In the genomic region with DNA sequence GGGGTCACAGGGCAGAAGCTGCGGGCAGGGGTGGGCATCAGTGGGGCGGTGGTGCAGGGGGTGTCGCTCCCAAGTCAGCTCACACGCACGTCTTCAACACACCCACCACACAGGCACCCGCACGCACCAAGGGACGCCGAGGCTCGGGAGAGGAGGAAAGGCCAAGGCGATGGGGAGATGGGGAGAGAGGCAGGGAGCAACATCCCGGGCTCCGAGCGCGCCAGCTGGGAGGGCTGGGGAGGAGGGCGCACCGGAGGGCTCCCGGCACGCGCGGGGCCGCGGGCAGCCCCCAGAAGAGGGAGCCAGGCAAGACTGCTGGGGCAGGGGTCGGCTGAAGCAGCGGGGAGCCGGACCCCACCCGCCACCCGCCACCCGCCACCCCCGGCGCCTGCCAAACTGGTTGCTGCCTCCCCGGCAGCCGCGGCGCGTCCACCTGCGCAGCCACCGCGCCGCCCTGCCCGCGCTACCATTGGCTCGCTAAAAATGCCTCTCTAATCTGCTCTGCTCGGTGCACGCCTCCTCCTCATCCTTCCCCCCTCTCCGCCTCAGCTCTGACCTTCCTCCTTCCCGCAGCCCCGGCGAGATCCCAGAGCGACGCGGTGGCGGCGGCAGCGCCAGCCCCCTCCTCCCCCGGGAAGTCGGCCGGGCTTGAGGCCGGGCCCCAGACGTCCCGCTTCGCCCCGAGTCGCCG, we compare ENCODE assay signal across 8 cellular contexts. TPM values are rescaled to one million over a fixed set of nuclear protein-coding genes. Genes with fewer than 3 reads are reported as not detected.
DNase-seq lines count a peak whose midpoint lies in the region; ATAC-seq and TF ChIP-seq lines count a peak whose summit lies in the region.

A gene with protein sequence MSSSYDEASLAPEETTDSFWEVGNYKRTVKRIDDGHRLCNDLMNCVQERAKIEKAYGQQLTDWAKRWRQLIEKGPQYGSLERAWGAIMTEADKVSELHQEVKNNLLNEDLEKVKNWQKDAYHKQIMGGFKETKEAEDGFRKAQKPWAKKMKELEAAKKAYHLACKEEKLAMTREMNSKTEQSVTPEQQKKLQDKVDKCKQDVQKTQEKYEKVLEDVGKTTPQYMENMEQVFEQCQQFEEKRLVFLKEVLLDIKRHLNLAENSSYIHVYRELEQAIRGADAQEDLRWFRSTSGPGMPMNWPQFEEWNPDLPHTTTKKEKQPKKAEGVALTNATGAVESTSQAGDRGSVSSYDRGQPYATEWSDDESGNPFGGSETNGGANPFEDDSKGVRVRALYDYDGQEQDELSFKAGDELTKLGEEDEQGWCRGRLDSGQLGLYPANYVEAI (plus strand): TSS at position 526 of the 691 bp plus-strand sequence. CDS start 60,230 bp downstream, outside the sequence.

- H3K9ac ChIP-seq in endocrine pancreas (ENCODE audit: control insufficient read depth, insufficient read depth, low read length): peak within 1 kb of the TSS; percentile 54

- H3K9me3 ChIP-seq in Peyer's patch (no peaks in the 10 kb centered on the region), endocrine pancreas (ENCODE audit: control insufficient read depth, low read length) (no peaks in the 10 kb centered on the region)

- H3K9me3 Mint-ChIP-seq in nephron progenitor cell: no peaks in the 10 kb centered on the region

- H3K27ac Mint-ChIP-seq in nephron progenitor cell: no peak within 1 kb of the TSS

- ATAC-seq in GM19328 (IDR thresholded peaks at IDR 0.05; ENCODE audit: unreplicated experiment): no peak
- ATAC-seq in HG02852 (IDR thresholded peaks at IDR 0.05; ENCODE audit: unreplicated experiment): no peak
- ATAC-seq in GM18858 (IDR thresholded peaks at IDR 0.05; ENCODE audit: unreplicated experiment): no peak

- peaks cover 27% of the 10 kb centered on the region for H3K4me1 Mint-ChIP-seq in nephron progenitor cell

- peaks cover 0 to 13% (median 6%) of the 10 kb centered on the region in 4 donors for H3K4me1 ChIP-seq in Peyer's patch
- H3K4me1 ChIP-seq in endocrine pancreas (ENCODE audit: control insufficient read depth, insufficient read depth, low read length): no peaks in the 10 kb centered on the region

- H3K27ac ChIP-seq in Peyer's patch: peak within 1 kb of the TSS in 1 of 4 donors; percentile 49

- H3K4me3 Mint-ChIP-seq in nephron progenitor cell: peak within 1 kb of the TSS; percentile 81

- peaks cover 63% of the 10 kb centered on the region for H3K27me3 Mint-ChIP-seq in nephron progenitor cell (ENCODE audit: low read depth, poor library complexity)

- H3K27me3 ChIP-seq in Peyer's patch (peaks cover 0 to 16% of the 10 kb centered on the region in 2 donors), endocrine pancreas (ENCODE audit: control insufficient read depth, insufficient read depth, low read length) (no peaks in the 10 kb centered on the region)

- H3K4me3 ChIP-seq in Peyer's patch (peak within 1 kb of the TSS; percentile 34 to 50 (median 36)), endocrine pancreas (ENCODE audit: control insufficient read depth, insufficient read depth, low read length) (no peak within 1 kb of the TSS)

- H3K36me3 ChIP-seq in Peyer's patch (no peaks in the 10 kb centered on the region), endocrine pancreas (ENCODE audit: control insufficient read depth, insufficient read depth, low read length) (no peaks in the 10 kb centered on the region)

- TF ChIP-seq CTCF in Peyer's patch (IDR thresholded peaks at IDR 0.05) (no peak), nephron progenitor cell (IDR thresholded peaks at IDR 0.05) (no peak)

- no peaks in the 10 kb centered on the region for H3K36me3 Mint-ChIP-seq in nephron progenitor cell (ENCODE audit: low read depth)

- no peak for TF ChIP-seq POLR2A in Peyer's patch (IDR thresholded peaks at IDR 0.05)

- DNase-seq in stimulated activated CD4-positive, alpha-beta T cell treated with anti-CD3 and anti-CD28 coated beads, Interleukin-12 subunit alpha, Interleukin-12 subunit beta, amount 100 ng/mL, for 4 hours: peak; percentile 7
- no peak for DNase-seq in stimulated activated CD4-positive, alpha-beta T cell treated with anti-CD3 and anti-CD28 coated beads, Interleukin-1b, Interleukin-23, amount 100 ng/mL, for 48 hours
- peak in 2 of 3 donors; percentile 48 to 57 for DNase-seq in Peyer's patch
- DNase-seq in nephron progenitor cell: peak; percentile 62

RNA-seq across cellular contexts. Expression of the gene that starts here (rescaled TPM):
- 1 to 10 TPM in 1 of 4 donors, under 1 TPM in 2, not detected in 1; 0.28 to 9.9 (median 0.40) TPM for total RNA-seq in Peyer's patch
